Comparison of ENCODE assay signal across 1 cellular context in genomic region chr11:20363500-20364411, GRCh38.
TF ChIP-seq lines count a peak whose summit lies in the region.

Gene HTATIP2, plus strand, starts transcription at chr11:20363714. Its CDS starts 524 bp downstream, at chr11:20364238.

TF ChIP-seq in HEK293, 187 proteins besides CTCF, POLR2A, EP300 and RAD21 (continued from another document and continues in another):
- no peak for TF ChIP-seq ATF2 (tag by site-specific recombination; IDR thresholded peaks at IDR 0.05; ENCODE audit: low read depth)
- no peak for TF ChIP-seq TRIM28 (IDR thresholded peaks at IDR 0.05; ENCODE audit: borderline replicate concordance, low read length)
- TF ChIP-seq ZNF529 (tag by site-specific recombination; IDR thresholded peaks at IDR 0.05; ENCODE audit: insufficient replicate concordance): no peak
- no peak for TF ChIP-seq ZNF23 (tag by site-specific recombination; IDR thresholded peaks at IDR 0.05; ENCODE audit: borderline replicate concordance)
- no peak for TF ChIP-seq BCL11B (tag by site-specific recombination; IDR thresholded peaks at IDR 0.05; ENCODE audit: low read depth)
- TF ChIP-seq ZNF266 (tag by site-specific recombination; IDR thresholded peaks at IDR 0.05; ENCODE audit: low read depth): no peak
- TF ChIP-seq ZNF449 (tag by site-specific recombination; IDR thresholded peaks at IDR 0.05): no peak
- no peak for TF ChIP-seq ZNF138 (tag by site-specific recombination; IDR thresholded peaks at IDR 0.05; ENCODE audit: borderline replicate concordance)
- TF ChIP-seq, protein P1, sequence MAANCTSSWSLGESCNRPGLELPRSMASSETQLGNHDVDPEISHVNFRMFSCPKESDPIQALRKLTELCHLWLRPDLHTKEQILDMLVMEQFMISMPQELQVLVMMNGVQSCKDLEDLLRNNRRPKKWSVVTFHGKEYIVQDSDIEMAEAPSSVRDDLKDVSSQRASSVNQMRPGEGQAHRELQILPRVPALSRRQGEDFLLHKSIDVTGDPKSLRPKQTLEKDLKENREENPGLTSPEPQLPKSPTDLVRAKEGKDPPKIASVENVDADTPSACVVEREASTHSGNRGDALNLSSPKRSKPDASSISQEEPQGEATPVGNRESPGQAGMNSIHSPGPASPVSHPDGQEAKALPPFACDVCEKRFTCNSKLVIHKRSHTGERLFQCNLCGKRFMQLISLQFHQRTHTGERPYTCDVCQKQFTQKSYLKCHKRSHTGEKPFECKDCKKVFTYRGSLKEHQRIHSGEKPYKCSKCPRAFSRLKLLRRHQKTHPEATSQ (tag by site-specific recombination; IDR thresholded peaks at IDR 0.05): no peak
- TF ChIP-seq ZNF561 (tag by site-specific recombination; IDR thresholded peaks at IDR 0.05; ENCODE audit: borderline replicate concordance): no peak
- no peak for TF ChIP-seq ZNF48 (tag by site-specific recombination; IDR thresholded peaks at IDR 0.05)
- TF ChIP-seq SCRT2 (tag by site-specific recombination; IDR thresholded peaks at IDR 0.05): no peak
- TF ChIP-seq ZNF664 (tag by site-specific recombination; IDR thresholded peaks at IDR 0.05): no peak
- TF ChIP-seq IKZF3 (tag by site-specific recombination; IDR thresholded peaks at IDR 0.05): no peak
- TF ChIP-seq ZNF830 (tag by site-specific recombination; IDR thresholded peaks at IDR 0.05; ENCODE audit: low read depth): no peak
- TF ChIP-seq KLF7 (tag by site-specific recombination; IDR thresholded peaks at IDR 0.05; ENCODE audit: borderline replicate concordance): no peak
- TF ChIP-seq, protein P2, sequence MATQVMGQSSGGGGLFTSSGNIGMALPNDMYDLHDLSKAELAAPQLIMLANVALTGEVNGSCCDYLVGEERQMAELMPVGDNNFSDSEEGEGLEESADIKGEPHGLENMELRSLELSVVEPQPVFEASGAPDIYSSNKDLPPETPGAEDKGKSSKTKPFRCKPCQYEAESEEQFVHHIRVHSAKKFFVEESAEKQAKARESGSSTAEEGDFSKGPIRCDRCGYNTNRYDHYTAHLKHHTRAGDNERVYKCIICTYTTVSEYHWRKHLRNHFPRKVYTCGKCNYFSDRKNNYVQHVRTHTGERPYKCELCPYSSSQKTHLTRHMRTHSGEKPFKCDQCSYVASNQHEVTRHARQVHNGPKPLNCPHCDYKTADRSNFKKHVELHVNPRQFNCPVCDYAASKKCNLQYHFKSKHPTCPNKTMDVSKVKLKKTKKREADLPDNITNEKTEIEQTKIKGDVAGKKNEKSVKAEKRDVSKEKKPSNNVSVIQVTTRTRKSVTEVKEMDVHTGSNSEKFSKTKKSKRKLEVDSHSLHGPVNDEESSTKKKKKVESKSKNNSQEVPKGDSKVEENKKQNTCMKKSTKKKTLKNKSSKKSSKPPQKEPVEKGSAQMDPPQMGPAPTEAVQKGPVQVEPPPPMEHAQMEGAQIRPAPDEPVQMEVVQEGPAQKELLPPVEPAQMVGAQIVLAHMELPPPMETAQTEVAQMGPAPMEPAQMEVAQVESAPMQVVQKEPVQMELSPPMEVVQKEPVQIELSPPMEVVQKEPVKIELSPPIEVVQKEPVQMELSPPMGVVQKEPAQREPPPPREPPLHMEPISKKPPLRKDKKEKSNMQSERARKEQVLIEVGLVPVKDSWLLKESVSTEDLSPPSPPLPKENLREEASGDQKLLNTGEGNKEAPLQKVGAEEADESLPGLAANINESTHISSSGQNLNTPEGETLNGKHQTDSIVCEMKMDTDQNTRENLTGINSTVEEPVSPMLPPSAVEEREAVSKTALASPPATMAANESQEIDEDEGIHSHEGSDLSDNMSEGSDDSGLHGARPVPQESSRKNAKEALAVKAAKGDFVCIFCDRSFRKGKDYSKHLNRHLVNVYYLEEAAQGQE (tag by site-specific recombination; IDR thresholded peaks at IDR 0.05): no peak
- peak; percentile 48; the same call in 1 of the 2 replicates for TF ChIP-seq ZBTB11 (tag by site-specific recombination; conservative IDR thresholded peaks at IDR 0.05; ENCODE audit: low read depth)
- TF ChIP-seq EGR2 (tag by site-specific recombination; IDR thresholded peaks at IDR 0.05; ENCODE audit: low read depth): no peak
- no peak for TF ChIP-seq ZNF169 (tag by site-specific recombination; IDR thresholded peaks at IDR 0.05)
- no peak for TF ChIP-seq GLI4 (tag by site-specific recombination; IDR thresholded peaks at IDR 0.05)
- TF ChIP-seq ZNF639 (tag by site-specific recombination; IDR thresholded peaks at IDR 0.05): no peak
- no peak for TF ChIP-seq ZNF488 (tag by site-specific recombination; IDR thresholded peaks at IDR 0.05)
- TF ChIP-seq, protein P3, sequence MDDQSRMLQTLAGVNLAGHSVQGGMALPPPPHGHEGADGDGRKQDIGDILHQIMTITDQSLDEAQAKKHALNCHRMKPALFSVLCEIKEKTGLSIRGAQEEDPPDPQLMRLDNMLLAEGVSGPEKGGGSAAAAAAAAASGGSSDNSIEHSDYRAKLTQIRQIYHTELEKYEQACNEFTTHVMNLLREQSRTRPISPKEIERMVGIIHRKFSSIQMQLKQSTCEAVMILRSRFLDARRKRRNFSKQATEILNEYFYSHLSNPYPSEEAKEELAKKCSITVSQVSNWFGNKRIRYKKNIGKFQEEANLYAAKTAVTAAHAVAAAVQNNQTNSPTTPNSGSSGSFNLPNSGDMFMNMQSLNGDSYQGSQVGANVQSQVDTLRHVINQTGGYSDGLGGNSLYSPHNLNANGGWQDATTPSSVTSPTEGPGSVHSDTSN (CRISPR knock-in tag; IDR thresholded peaks at IDR 0.05): no peak
- no peak for TF ChIP-seq ZNF571 (tag by site-specific recombination; IDR thresholded peaks at IDR 0.05)
- TF ChIP-seq ZNF549 (tag by site-specific recombination; IDR thresholded peaks at IDR 0.05): no peak
- TF ChIP-seq, protein P4, sequence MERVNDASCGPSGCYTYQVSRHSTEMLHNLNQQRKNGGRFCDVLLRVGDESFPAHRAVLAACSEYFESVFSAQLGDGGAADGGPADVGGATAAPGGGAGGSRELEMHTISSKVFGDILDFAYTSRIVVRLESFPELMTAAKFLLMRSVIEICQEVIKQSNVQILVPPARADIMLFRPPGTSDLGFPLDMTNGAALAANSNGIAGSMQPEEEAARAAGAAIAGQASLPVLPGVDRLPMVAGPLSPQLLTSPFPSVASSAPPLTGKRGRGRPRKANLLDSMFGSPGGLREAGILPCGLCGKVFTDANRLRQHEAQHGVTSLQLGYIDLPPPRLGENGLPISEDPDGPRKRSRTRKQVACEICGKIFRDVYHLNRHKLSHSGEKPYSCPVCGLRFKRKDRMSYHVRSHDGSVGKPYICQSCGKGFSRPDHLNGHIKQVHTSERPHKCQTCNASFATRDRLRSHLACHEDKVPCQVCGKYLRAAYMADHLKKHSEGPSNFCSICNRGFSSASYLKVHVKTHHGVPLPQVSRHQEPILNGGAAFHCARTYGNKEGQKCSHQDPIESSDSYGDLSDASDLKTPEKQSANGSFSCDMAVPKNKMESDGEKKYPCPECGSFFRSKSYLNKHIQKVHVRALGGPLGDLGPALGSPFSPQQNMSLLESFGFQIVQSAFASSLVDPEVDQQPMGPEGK (tag by site-specific recombination; IDR thresholded peaks at IDR 0.05): peak; percentile 65
- TF ChIP-seq ZBTB8A (tag by site-specific recombination; IDR thresholded peaks at IDR 0.05): peak; percentile 84
- no peak for TF ChIP-seq ZNF366 (tag by site-specific recombination; conservative IDR thresholded peaks at IDR 0.05)
- TF ChIP-seq ZNF76 (tag by site-specific recombination; IDR thresholded peaks at IDR 0.05; ENCODE audit: borderline replicate concordance, low read depth): no peak
- TF ChIP-seq ZNF280C (tag by site-specific recombination; IDR thresholded peaks at IDR 0.05): no peak
- no peak for TF ChIP-seq ZNF2 (tag by site-specific recombination; IDR thresholded peaks at IDR 0.05)
- TF ChIP-seq, protein P5, sequence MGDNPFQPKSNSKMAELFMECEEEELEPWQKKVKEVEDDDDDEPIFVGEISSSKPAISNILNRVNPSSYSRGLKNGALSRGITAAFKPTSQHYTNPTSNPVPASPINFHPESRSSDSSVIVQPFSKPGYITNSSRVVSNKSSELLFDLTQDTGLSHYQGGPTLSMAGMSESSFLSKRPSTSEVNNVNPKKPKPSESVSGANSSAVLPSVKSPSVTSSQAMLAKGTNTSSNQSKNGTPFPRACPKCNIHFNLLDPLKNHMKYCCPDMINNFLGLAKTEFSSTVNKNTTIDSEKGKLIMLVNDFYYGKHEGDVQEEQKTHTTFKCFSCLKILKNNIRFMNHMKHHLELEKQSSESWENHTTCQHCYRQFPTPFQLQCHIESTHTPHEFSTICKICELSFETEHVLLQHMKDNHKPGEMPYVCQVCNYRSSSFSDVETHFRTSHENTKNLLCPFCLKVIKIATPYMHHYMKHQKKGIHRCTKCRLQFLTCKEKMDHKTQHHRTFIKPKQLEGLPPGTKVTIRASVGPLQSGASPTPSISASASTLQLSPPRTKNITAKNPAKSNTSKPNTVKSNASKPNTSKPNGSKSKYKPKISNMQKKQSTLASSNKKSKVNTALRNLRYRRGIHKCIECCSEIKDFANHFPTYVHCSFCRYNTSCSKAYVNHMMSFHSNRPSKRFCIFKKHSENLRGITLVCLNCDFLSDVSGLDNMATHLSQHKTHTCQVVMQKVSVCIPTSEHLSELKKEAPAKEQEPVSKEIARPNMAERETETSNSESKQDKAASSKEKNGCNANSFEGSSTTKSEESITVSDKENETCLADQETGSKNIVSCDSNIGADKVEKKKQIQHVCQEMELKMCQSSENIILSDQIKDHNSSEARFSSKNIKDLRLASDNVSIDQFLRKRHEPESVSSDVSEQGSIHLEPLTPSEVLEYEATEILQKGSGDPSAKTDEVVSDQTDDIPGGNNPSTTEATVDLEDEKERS (tag by site-specific recombination; IDR thresholded peaks at IDR 0.05): no peak
- no peak for TF ChIP-seq ZNF624 (tag by site-specific recombination; IDR thresholded peaks at IDR 0.05)
